Comparison of ENCODE assay signal across 10 cellular contexts in the genomic region with DNA sequence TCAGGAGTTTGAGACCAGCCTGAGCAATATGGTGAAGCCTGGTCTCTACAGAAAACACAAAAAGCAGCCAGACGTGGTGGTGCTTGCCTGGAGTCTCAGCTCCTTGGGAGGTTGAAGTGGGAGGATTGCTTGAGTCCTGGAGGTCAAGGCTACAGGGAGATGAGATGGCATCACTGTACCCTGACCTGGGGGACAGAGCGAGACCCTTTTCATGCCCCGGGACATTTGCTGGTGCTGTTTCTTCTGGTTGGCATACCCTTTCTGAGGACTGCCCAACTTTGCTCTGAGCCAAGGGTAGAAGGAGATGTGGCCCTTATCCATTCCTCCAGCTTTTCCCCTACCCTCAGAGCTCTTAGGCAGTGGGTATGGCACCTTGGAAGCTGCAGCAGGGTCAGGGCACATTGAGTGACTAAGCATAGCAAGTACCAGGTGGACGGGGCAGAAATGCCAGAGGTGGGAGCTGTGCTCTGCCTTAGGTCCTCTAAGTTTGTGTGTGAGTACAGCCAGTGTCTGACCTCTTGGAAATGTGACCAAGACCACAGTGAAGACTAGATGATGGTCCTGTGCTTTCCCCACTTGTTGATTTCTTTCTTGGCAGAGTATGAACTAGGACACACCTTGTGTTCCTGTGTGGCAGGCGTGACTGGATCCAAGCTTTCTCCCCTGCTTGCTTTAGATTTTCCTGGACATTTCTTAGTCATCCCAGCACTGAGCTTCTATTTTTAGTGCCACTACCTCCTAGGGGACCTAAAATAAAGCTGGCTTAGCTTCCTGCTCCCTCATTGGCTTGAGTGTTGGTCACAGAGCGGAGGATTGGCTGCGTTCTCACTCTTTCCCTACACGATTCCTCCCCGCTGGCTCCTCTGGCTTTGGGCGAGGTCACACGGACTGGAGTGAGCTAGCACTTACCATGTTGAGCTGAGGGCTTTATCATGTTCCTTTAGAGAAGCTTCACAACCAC. TPM values are rescaled to one million over a fixed set of nuclear protein-coding genes. Genes with fewer than 3 reads are reported as not detected.
DNase-seq lines count a peak whose midpoint lies in the region; ATAC-seq and TF ChIP-seq lines count a peak whose summit lies in the region.
"Had no signal": no experiment of that assay in that cellular context is flagged by ENCODE, and none has a peak within 500 bp of the region (broad histone marks: within the 10 kb centered on the region; RNA-seq: fewer than 3 reads in every experiment).

No MANE protein-coding gene starts in this region.

- H3K27me3 ChIP-seq in psoas muscle (ENCODE audit: insufficient read depth in 3 of 3, low read length in 2 of 3) (no peaks in the 10 kb centered on the region), foreskin keratinocyte (no peaks in the 10 kb centered on the region)

- H3K4me1 ChIP-seq in psoas muscle (peaks cover 70% of the 10 kb centered on the region), foreskin keratinocyte (peaks cover 15% of the 10 kb centered on the region)

- intact Hi-C loops in left cardiac atrium (cut with DNase I) (no loop called here), psoas muscle (cut with DNase I) (no loop called here)

- ATAC-seq in left cardiac atrium: peak; percentile 88 to 95
- peak; percentile 86 to 94 (median 90) for ATAC-seq in psoas muscle
- no peak for ATAC-seq in foreskin keratinocyte
- no peak for ATAC-seq in HG02840 (IDR thresholded peaks at IDR 0.05; ENCODE audit: low FRiP score, unreplicated experiment)
- ATAC-seq: activated CD8-positive, alpha-beta T cell treated with anti-CD3 and anti-CD28 coated beads for 36 hours had no signal

- 27 to 34% (median 32%) methylated on average over 11 of the region's 11 CpGs for WGBS in psoas muscle, 3 donors

- TF ChIP-seq CTCF in AG10803 (conservative IDR thresholded peaks at IDR 0.05; ENCODE audit: low read length) (no peak), astrocyte of the spinal cord (IDR thresholded peaks at IDR 0.05; ENCODE audit: low read depth, low read length) (no peak), psoas muscle (IDR thresholded peaks at IDR 0.05) (no peak), foreskin keratinocyte (conservative IDR thresholded peaks at IDR 0.05) (no peak)

- in situ Hi-C loops in astrocyte of the spinal cord (cut with HindIII; ENCODE audit: low sequenced_read_pairs): no loop called here

- DNase-seq in AG10803 (ENCODE audit: low read depth) (peak; percentile 50), astrocyte of the spinal cord (ENCODE audit: low read depth, low spot score) (peak; percentile 69), left cardiac atrium (peak; percentile 79), psoas muscle (peak; percentile 83 to 93), foreskin keratinocyte (no peak), NCI-H526 (lab: John Stamatoyannopoulos, UW) (no peak), NCI-H345 (lab: John Stamatoyannopoulos, UW) (no peak)
- DNase-seq: activated CD8-positive, alpha-beta T cell treated with anti-CD3 and anti-CD28 coated beads for 36 hours; effector CD4-positive, alpha-beta T cell had no signal

- H3K4me3 ChIP-seq in AG10803 (ENCODE audit: low read length): no peak overlapping the region
- H3K4me3 ChIP-seq in astrocyte of the spinal cord (ENCODE audit: low read depth, low read length): no peak overlapping the region
- no peak overlapping the region for H3K4me3 ChIP-seq in psoas muscle

- H3K27ac ChIP-seq in psoas muscle (peak overlapping the region; percentile 92), foreskin keratinocyte (no peak overlapping the region)

- peaks cover 0 to 41% of the 10 kb centered on the region in 2 donors for H3K36me3 ChIP-seq in psoas muscle (ENCODE audit: insufficient read depth in 1 of 2, low read depth in 1 of 2)

- no peaks in the 10 kb centered on the region for H3K9me3 ChIP-seq in psoas muscle

RNA-seq across cellular contexts. Expression of a gene that starts 9.9 kb away (rescaled TPM):
- 10 to 100 TPM; 23.3 to 31.5 TPM for total RNA-seq in left cardiac atrium
- total RNA-seq in psoas muscle: 10 to 100 TPM; 33.8 to 52.1 (median 42.1) TPM
- polyA plus RNA-seq in psoas muscle: 10 to 100 TPM; 21.1 to 32.2 (median 23.8) TPM
- total RNA-seq in foreskin keratinocyte: 52.4 and 53.6 TPM in 2 replicates
- polyA plus RNA-seq in foreskin keratinocyte: 34.1 and 39.6 TPM in 2 replicates

RNA-seq across cellular contexts. Expression of a gene that starts 15.4 kb away (rescaled TPM):
- total RNA-seq in left cardiac atrium (10 to 100 TPM; 22.1 to 22.2 TPM), psoas muscle (10 to 100 TPM; 17.2 to 26.4 (median 19.2) TPM), foreskin keratinocyte (30.5 and 36.1 TPM in 2 replicates)
- polyA plus RNA-seq in psoas muscle (10 to 100 TPM; 13.8 to 19.9 (median 19.9) TPM), foreskin keratinocyte (36.7 and 37.5 TPM in 2 replicates)

RNA-seq across cellular contexts. Expression of a gene that starts 16.2 kb away (rescaled TPM):
- total RNA-seq in left cardiac atrium (10 to 100 TPM; 59.8 to 73.9 TPM), psoas muscle (100 to 1,000 TPM in 2 of 4 donors, 10 to 100 TPM in 2; 77.4 to 104 (median 96.8) TPM), foreskin keratinocyte (218 and 225 TPM in 2 replicates)
- polyA plus RNA-seq in psoas muscle (100 to 1,000 TPM; 129 to 170 (median 134) TPM), foreskin keratinocyte (257 and 263 TPM in 2 replicates)

RNA-seq across cellular contexts. Expression of a gene that starts 20.8 kb away (rescaled TPM):
- total RNA-seq in left cardiac atrium (10 to 100 TPM; 24.5 to 24.7 TPM), psoas muscle (10 to 100 TPM; 30.2 to 37.8 (median 35.0) TPM), foreskin keratinocyte (23.6 and 28.1 TPM in 2 replicates)
- polyA plus RNA-seq in psoas muscle (10 to 100 TPM; 31.9 to 78.6 (median 35.0) TPM), foreskin keratinocyte (25.9 and 32.1 TPM in 2 replicates)

RNA-seq across cellular contexts. Expression of a gene that starts 21.8 kb away (rescaled TPM):
- total RNA-seq in left cardiac atrium: under 1 TPM in 1 of 2 donors, not detected in 1; 0.50 TPM
- 1 to 10 TPM in 1 of 4 donors, under 1 TPM in 1, not detected in 2; 0.77 to 1.1 TPM for total RNA-seq in psoas muscle
- polyA plus RNA-seq in psoas muscle: under 1 TPM; 0.23 to 0.38 (median 0.37) TPM
- total RNA-seq in foreskin keratinocyte: not detected in 2 replicates
- 0.11 TPM in 1 of 2 replicates, not detected in the other for polyA plus RNA-seq in foreskin keratinocyte

Comparison
In these comparisons a context has a peak if more than half of its experiments do, and no peak if none do; other contexts are left out.
1. DNase-seq: peak in AG10803 (single experiment), astrocyte of the spinal cord (single experiment), left cardiac atrium (single experiment) and psoas muscle (2 of 2); none in foreskin keratinocyte (0 of 2), NCI-H526 (0 of 2) and NCI-H345 (single experiment).
2. ATAC-seq: peak in left cardiac atrium (2 of 2) and psoas muscle (4 of 4); none in foreskin keratinocyte (single experiment) and HG02840 (single experiment).